Comparison of ENCODE assay signal across 19 cellular contexts in genomic region chr10:81600185-81600584, GRCh38.
DNase-seq lines count a peak whose midpoint lies in the region; ATAC-seq and TF ChIP-seq lines count a peak whose summit lies in the region.
"Had no signal": no experiment of that assay in that cellular context is flagged by ENCODE, and none has a peak within 500 bp of the region (broad histone marks: within the 10 kb centered on the region; RNA-seq: fewer than 3 reads in every experiment).

No MANE protein-coding gene starts in this region.

- no peak for TF ChIP-seq POLR2A in breast epithelium (IDR thresholded peaks at IDR 0.05)

- ATAC-seq in GM21515 (IDR thresholded peaks at IDR 0.05; ENCODE audit: unreplicated experiment) (no peak), GM18520 (IDR thresholded peaks at IDR 0.05; ENCODE audit: unreplicated experiment) (no peak)
- ATAC-seq in stimulated activated naive B cell treated with anti-CD40 and anti-IgM and Interleukin-4, amounts not matched to agents 10 μg/mL and 1 μg/mL and 100 μg/mL, for 72 hours (replicated peaks) = no peak
- ATAC-seq: effector memory CD8-positive, alpha-beta T cell; heart left ventricle; naive thymus-derived CD4-positive, alpha-beta T cell; T-cell had no signal

- H3K27me3 Mint-ChIP-seq in MCF 10A (ENCODE audit: insufficient read depth, unreplicated experiment) = no peaks in the 10 kb centered on the region
- H3K27me3 Mint-ChIP-seq in stimulated activated naive B cell treated with anti-CD40 and anti-IgM and Interleukin-4, amounts not matched to agents 10 μg/mL and 1 μg/mL and 100 μg/mL, for 72 hours = no peaks in the 10 kb centered on the region
- H3K27me3 Mint-ChIP-seq: activated naive CD4-positive, alpha-beta T cell treated with anti-CD3 and anti-CD28 coated beads, Interleukin-2, amount 10 ng/mL, durations not matched to agents 7 days and 5 days; effector memory CD8-positive, alpha-beta T cell; naive thymus-derived CD4-positive, alpha-beta T cell; T-cell had no signal

- no peaks in the 10 kb centered on the region for H3K9me3 ChIP-seq in breast epithelium
- H3K9me3 ChIP-seq: prostate gland had no signal

- POLR2A ChIA-PET in MCF 10A (lab: Yijun Ruan, JAX) = interaction anchor here (0.8 to 1.1 kb wide), 2 partner anchors 11 to 25 kb away, joined by 3 read pairs; no protein-coding TSS in a partner anchor

- H3K36me3 Mint-ChIP-seq in MCF 10A (ENCODE audit: insufficient read depth, unreplicated experiment) = no peaks in the 10 kb centered on the region
- H3K36me3 Mint-ChIP-seq in stimulated activated naive B cell treated with anti-CD40 and anti-IgM and Interleukin-4, amounts not matched to agents 10 μg/mL and 1 μg/mL and 100 μg/mL, for 72 hours = no peaks in the 10 kb centered on the region
- H3K36me3 Mint-ChIP-seq: activated naive CD4-positive, alpha-beta T cell treated with anti-CD3 and anti-CD28 coated beads, Interleukin-2, amount 10 ng/mL, durations not matched to agents 7 days and 5 days; naive thymus-derived CD4-positive, alpha-beta T cell; T-cell had no signal

- DNase-seq in MCF 10A (ENCODE audit: unreplicated experiment) (peak; percentile 61), breast epithelium (ENCODE audit: low spot score in 2 of 2) (no peak), astrocyte of the hippocampus (ENCODE audit: low read depth, low spot score) (peak; percentile 0), hepatic stellate cell (ENCODE audit: low spot score) (peak; percentile 48), anterior cingulate cortex (lab: John Stamatoyannopoulos, UW) (no peak)
- no peak for DNase-seq in stimulated activated naive B cell treated with anti-CD40 and anti-IgM and Interleukin-4, amounts not matched to agents 10 μg/mL and 1 μg/mL and 100 μg/mL, for 72 hours
- DNase-seq: 8988T; activated naive CD4-positive, alpha-beta T cell treated with anti-CD3 and anti-CD28 coated beads, Interleukin-2, amount 10 ng/mL, durations not matched to agents 7 days and 5 days; effector memory CD8-positive, alpha-beta T cell; GF-D8; heart left ventricle; naive thymus-derived CD4-positive, alpha-beta T cell; NCI-H1694 treated with DMSO at 0.1 percent for 48 hours; NCI-H524 treated with DMSO at 0.1 percent for 48 hours; T-cell had no signal

- H3K4me3 ChIP-seq in breast epithelium = no peak overlapping the region
- H3K4me3 ChIP-seq: heart left ventricle, prostate gland had no signal

- peak overlapping the region; percentile 93 for H3K27ac Mint-ChIP-seq in MCF 10A (ENCODE audit: low read depth, unreplicated experiment)
- H3K27ac Mint-ChIP-seq in stimulated activated naive B cell treated with anti-CD40 and anti-IgM and Interleukin-4, amounts not matched to agents 10 μg/mL and 1 μg/mL and 100 μg/mL, for 72 hours = no peak overlapping the region
- H3K27ac Mint-ChIP-seq: activated naive CD4-positive, alpha-beta T cell treated with anti-CD3 and anti-CD28 coated beads, Interleukin-2, amount 10 ng/mL, durations not matched to agents 7 days and 5 days; effector memory CD8-positive, alpha-beta T cell; naive thymus-derived CD4-positive, alpha-beta T cell; T-cell had no signal

- no peak for TF ChIP-seq CTCF in MCF 10A (IDR thresholded peaks at IDR 0.05; ENCODE audit: unreplicated experiment)
- TF ChIP-seq CTCF in breast epithelium (IDR thresholded peaks at IDR 0.05) = no peak

- no peak overlapping the region for H3K27ac ChIP-seq in breast epithelium
- H3K27ac ChIP-seq: heart left ventricle, HL-60, prostate gland had no signal

- H3K4me1 ChIP-seq in breast epithelium = no peaks in the 10 kb centered on the region
- H3K4me1 ChIP-seq: heart left ventricle, prostate gland had no signal

- no TSS peak for BruUV-seq in MCF 10A (replicated peaks; lab: Mats Ljungman, UMichigan)

- peaks cover 29% of the 10 kb centered on the region for H3K4me1 Mint-ChIP-seq in MCF 10A (ENCODE audit: insufficient read depth, unreplicated experiment)
- H3K4me1 Mint-ChIP-seq in stimulated activated naive B cell treated with anti-CD40 and anti-IgM and Interleukin-4, amounts not matched to agents 10 μg/mL and 1 μg/mL and 100 μg/mL, for 72 hours = peaks cover 0 to under 1% of the 10 kb centered on the region in 2 donors
- H3K4me1 Mint-ChIP-seq: activated naive CD4-positive, alpha-beta T cell treated with anti-CD3 and anti-CD28 coated beads, Interleukin-2, amount 10 ng/mL, durations not matched to agents 7 days and 5 days; naive thymus-derived CD4-positive, alpha-beta T cell; T-cell had no signal

- intact Hi-C loops in MCF 10A (cut with micrococcal nuclease) (no loop called here), breast epithelium (cut with DNase I; ENCODE audit: low total_unique reads) (no loop called here)

- H3K36me3 ChIP-seq in breast epithelium = no peaks in the 10 kb centered on the region
- H3K36me3 ChIP-seq: heart left ventricle, prostate gland had no signal

- H3K27me3 ChIP-seq in breast epithelium = no peaks in the 10 kb centered on the region
- H3K27me3 ChIP-seq: heart left ventricle had no signal

- H3K4me3 Mint-ChIP-seq in MCF 10A (ENCODE audit: unreplicated experiment) = no peak overlapping the region
- H3K4me3 Mint-ChIP-seq in stimulated activated naive B cell treated with anti-CD40 and anti-IgM and Interleukin-4, amounts not matched to agents 10 μg/mL and 1 μg/mL and 100 μg/mL, for 72 hours = no peak overlapping the region
- H3K4me3 Mint-ChIP-seq: activated naive CD4-positive, alpha-beta T cell treated with anti-CD3 and anti-CD28 coated beads, Interleukin-2, amount 10 ng/mL, durations not matched to agents 7 days and 5 days; effector memory CD8-positive, alpha-beta T cell; naive thymus-derived CD4-positive, alpha-beta T cell; T-cell had no signal

- peaks cover 8% of the 10 kb centered on the region for H3K9me3 Mint-ChIP-seq in MCF 10A (ENCODE audit: unreplicated experiment)
- H3K9me3 Mint-ChIP-seq in stimulated activated naive B cell treated with anti-CD40 and anti-IgM and Interleukin-4, amounts not matched to agents 10 μg/mL and 1 μg/mL and 100 μg/mL, for 72 hours = peaks cover 9 to 13% of the 10 kb centered on the region in 2 donors
- H3K9me3 Mint-ChIP-seq: activated naive CD4-positive, alpha-beta T cell treated with anti-CD3 and anti-CD28 coated beads, Interleukin-2, amount 10 ng/mL, durations not matched to agents 7 days and 5 days had no signal

- CTCF ChIA-PET in MCF 10A (lab: Yijun Ruan, JAX) = interaction anchor here (0.6 to 1.4 kb wide), 2 partner anchors 26 to 477 kb away, joined by 3 read pairs; no protein-coding TSS in a partner anchor

Comparison
In these comparisons a context has a peak if more than half of its experiments do, and no peak if none do; other contexts are left out.
1. DNase-seq: peak in MCF 10A (single experiment), astrocyte of the hippocampus (single experiment) and hepatic stellate cell (single experiment); none in breast epithelium (0 of 2), anterior cingulate cortex (0 of 58) and stimulated activated naive B cell treated with anti-CD40 and anti-IgM and Interleukin-4, amounts not matched to agents 10 μg/mL and 1 μg/mL and 100 μg/mL, for 72 hours (single experiment).